ENCODE assay signal across 10 cellular contexts in genomic region chr11:6681505-6681904, GRCh38. TPM values are rescaled to one million over a fixed set of nuclear protein-coding genes. Genes with fewer than 3 reads are reported as not detected.
DNase-seq lines count a peak whose midpoint lies in the region; ATAC-seq and TF ChIP-seq lines count a peak whose summit lies in the region.
"Had no signal": no experiment of that assay in that cellular context is flagged by ENCODE, and none has a peak within 500 bp of the region (broad histone marks: within the 10 kb centered on the region; RNA-seq: fewer than 3 reads in every experiment).

No MANE protein-coding gene starts in this region.

- no peaks in the 10 kb centered on the region for H3K9me3 Mint-ChIP-seq in T-helper 1 cell treated with Interleukin-12 subunit alpha and Interleukin-12 subunit beta and Interleukin-4 antibody, amounts not matched to agents 30 μg/mL and 1 μg/mL, for 36 hours
- H3K9me3 Mint-ChIP-seq in osteocyte (ENCODE audit: unreplicated experiment): no peaks in the 10 kb centered on the region

- ATAC-seq in HG03342 (IDR thresholded peaks at IDR 0.05; ENCODE audit: unreplicated experiment) (no peak), GM18867 (IDR thresholded peaks at IDR 0.05; ENCODE audit: unreplicated experiment) (no peak)

- H3K4me3 ChIP-seq in MG63 (peak overlapping the region; percentile 95), dorsolateral prefrontal cortex (peak overlapping the region in 47 of 59 donors; percentile 65 to 100 (median 89))

- peak in 1 of 56 donors; percentile 14 for TF ChIP-seq CTCF in dorsolateral prefrontal cortex (IDR thresholded peaks at IDR 0.05 in 54 of 56, conservative IDR thresholded peaks at IDR 0.05 in 2 of 56; ENCODE audit: low read depth in 1 of 56, partially characterized antibody in 56 of 56)
- TF ChIP-seq CTCF in osteocyte (IDR thresholded peaks at IDR 0.05): peak; percentile 8

- no peak for DNase-seq in T-helper 1 cell
- DNase-seq in MG63: no peak
- DNase-seq in dorsolateral prefrontal cortex: no peak
- no peak for DNase-seq in osteocyte (ENCODE audit: extremely low spot score, unreplicated experiment)
- no peak for DNase-seq in ACHN
- DNase-seq: 8988T had no signal

- in situ Hi-C loops in ACHN (cut with HindIII; ENCODE audit: low pct_ligation_motif_present, low pct_unique_long_range_greater_than_20kb, low sequenced_read_pairs): no loop called here

- peak overlapping the region in 6 of 59 donors; percentile 21 to 99 (median 86) for H3K27ac ChIP-seq in dorsolateral prefrontal cortex

- intact Hi-C loops in dorsolateral prefrontal cortex (cut with DNase I): no loop called here

- H3K36me3 ChIP-seq in MG63: peaks cover 24% of the 10 kb centered on the region

- peaks cover 20% of the 10 kb centered on the region for H3K4me1 Mint-ChIP-seq in T-helper 1 cell treated with Interleukin-12 subunit alpha and Interleukin-12 subunit beta and Interleukin-4 antibody, amounts not matched to agents 30 μg/mL and 1 μg/mL, for 36 hours (ENCODE audit: low read depth)
- H3K4me1 Mint-ChIP-seq in osteocyte (ENCODE audit: unreplicated experiment): peaks cover 16% of the 10 kb centered on the region

- H3K27me3 Mint-ChIP-seq in T-helper 1 cell treated with Interleukin-12 subunit alpha and Interleukin-12 subunit beta and Interleukin-4 antibody, amounts not matched to agents 30 μg/mL and 1 μg/mL, for 36 hours (ENCODE audit: low read depth): no peaks in the 10 kb centered on the region
- no peaks in the 10 kb centered on the region for H3K27me3 Mint-ChIP-seq in osteocyte (ENCODE audit: unreplicated experiment)

- H3K36me3 Mint-ChIP-seq in T-helper 1 cell treated with Interleukin-12 subunit alpha and Interleukin-12 subunit beta and Interleukin-4 antibody, amounts not matched to agents 30 μg/mL and 1 μg/mL, for 36 hours (ENCODE audit: low read depth): peaks cover 29% of the 10 kb centered on the region
- H3K36me3 Mint-ChIP-seq in osteocyte (ENCODE audit: unreplicated experiment): peaks cover 13% of the 10 kb centered on the region

- no peaks in the 10 kb centered on the region for H3K9me3 ChIP-seq in MG63
- H3K9me3 ChIP-seq: esophagus muscularis mucosa had no signal

- no peaks in the 10 kb centered on the region for H3K27me3 ChIP-seq in MG63
- H3K27me3 ChIP-seq in dorsolateral prefrontal cortex: no peaks in the 10 kb centered on the region
- H3K27me3 ChIP-seq: esophagus muscularis mucosa had no signal

- H3K27ac Mint-ChIP-seq in T-helper 1 cell treated with Interleukin-12 subunit alpha and Interleukin-12 subunit beta and Interleukin-4 antibody, amounts not matched to agents 30 μg/mL and 1 μg/mL, for 36 hours: no peak overlapping the region
- H3K27ac Mint-ChIP-seq in osteocyte (ENCODE audit: unreplicated experiment): peak overlapping the region; percentile 38

- peak overlapping the region; percentile 98 for H3K4me3 Mint-ChIP-seq in T-helper 1 cell treated with Interleukin-12 subunit alpha and Interleukin-12 subunit beta and Interleukin-4 antibody, amounts not matched to agents 30 μg/mL and 1 μg/mL, for 36 hours
- H3K4me3 Mint-ChIP-seq in osteocyte (ENCODE audit: unreplicated experiment): peak overlapping the region; percentile 67

RNA-seq across cellular contexts. Expression of gene MRPL17, which starts 1.6 kb away (rescaled TPM):
- 77.2 and 1,705 TPM in 2 replicates for total RNA-seq in MG63 (2014; rRNA removed; shearing (Covaris generic); ENCODE audit: low replicate concordance)
- 10 to 100 TPM; 17.2 to 43.4 (median 26.1) TPM for total RNA-seq in dorsolateral prefrontal cortex
- 47.8 and 49.8 TPM in 2 replicates for total RNA-seq in osteocyte

RNA-seq across cellular contexts. Expression of gene DCHS1, which starts 25.9 kb away (rescaled TPM):
- total RNA-seq in MG63 (2014; rRNA removed; shearing (Covaris generic); ENCODE audit: low replicate concordance): 4.3 and 5.4 TPM in 2 replicates
- 10 to 100 TPM in 101 of 120 experiments, 1 to 10 TPM in 19; 6.7 to 24.3 (median 11.9) TPM for total RNA-seq in dorsolateral prefrontal cortex
- total RNA-seq in osteocyte: 63.0 and 63.3 TPM in 2 replicates
